Comparison of ENCODE assay signal across 13 cellular contexts in the genomic region with DNA sequence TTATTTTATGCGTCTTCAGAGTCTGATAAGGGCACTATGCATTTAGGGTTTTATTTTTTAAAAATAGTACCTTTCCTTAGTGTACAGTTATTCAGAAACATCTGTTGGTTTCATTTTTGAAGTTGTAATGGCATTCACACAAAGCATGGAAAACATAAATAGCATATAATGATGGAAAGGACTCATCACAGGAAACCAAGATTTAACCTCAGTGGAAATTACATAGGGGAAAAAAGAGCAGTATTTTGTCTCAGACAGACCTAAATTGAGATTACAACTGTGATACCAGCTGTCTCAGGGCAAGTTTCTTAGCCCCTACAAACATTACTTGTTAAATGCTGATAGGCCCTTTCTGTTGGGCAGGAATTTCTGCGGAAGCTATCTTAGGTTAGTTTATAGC. TPM values are rescaled to one million over a fixed set of nuclear protein-coding genes. Genes with fewer than 3 reads are reported as not detected.
DNase-seq lines count a peak whose midpoint lies in the region; ATAC-seq, FAIRE-seq and TF ChIP-seq lines count a peak whose summit lies in the region.
"Had no signal": no experiment of that assay in that cellular context is flagged by ENCODE, and none has a peak within 500 bp of the region (broad histone marks: within the 10 kb centered on the region; RNA-seq: fewer than 3 reads in every experiment).

No MANE protein-coding gene starts in this region.

- H4K20me1 ChIP-seq in SK-N-SH (ENCODE audit: insufficient read depth) (no peaks in the 10 kb centered on the region), osteoblast (ENCODE audit: insufficient read depth, low read length) (no peaks in the 10 kb centered on the region)

- no peaks in the 10 kb centered on the region for H3K9me3 Mint-ChIP-seq in activated T-helper 17 cell treated with anti-CD3 and anti-CD28 coated beads, Interleukin-2, amount 50 U/mL, for 72 hours

- H3K9me3 ChIP-seq in SK-N-SH, result no peaks in the 10 kb centered on the region
- H3K9me3 ChIP-seq in osteoblast (ENCODE audit: low read depth, low read length), result no peaks in the 10 kb centered on the region
- H3K9me3 ChIP-seq: Peyer's patch had no signal

- no peak overlapping the region for H3K4me2 ChIP-seq in SK-N-SH
- no peak overlapping the region for H3K4me2 ChIP-seq in osteoblast (ENCODE audit: insufficient read depth, low read length)

- H3F3A ChIP-seq in SK-N-SH (replicated peaks; ENCODE audit: insufficient read depth), result no peaks in the 10 kb centered on the region

- H3K4me1 Mint-ChIP-seq in activated T-helper 17 cell treated with anti-CD3 and anti-CD28 coated beads, Interleukin-2, amount 50 U/mL, for 72 hours, result peaks cover 10% of the 10 kb centered on the region

- DNase-seq in GM13977 (ENCODE audit: low spot score) (peak; percentile 16), GM19239 (ENCODE audit: insufficient read length, low spot score) (no peak), SK-N-SH (no peak), NCI-H1092 treated with DMSO at 0.1 percent for 48 hours (lab: John Stamatoyannopoulos, UW) (no peak), osteoblast (ENCODE audit: insufficient read length, low spot score, missing footprints) (no peak)
- DNase-seq: caudate nucleus, foreskin melanocyte, NCI-H2029, NCI-H69, Peyer's patch had no signal

- TF ChIP-seq EP300 in SK-N-SH (IDR thresholded peaks at IDR 0.05; ENCODE audit: borderline replicate concordance in 1 of 2, low read depth in 1 of 2, low read length in 1 of 2), result no peak

- in situ Hi-C loops in GM13977 (cut with MboI; ENCODE audit: low pct_unique_long_range_greater_than_20kb, low sequenced_read_pairs, unreplicated experiment), result no loop called here

- H3K4me3 ChIP-seq in SK-N-SH (ENCODE audit: low read depth in 2 of 2, low read length in 1 of 2) (no peak overlapping the region), osteoblast (ENCODE audit: insufficient read depth, low read length) (no peak overlapping the region)
- H3K4me3 ChIP-seq: Peyer's patch had no signal

- 52% methylated on average over 2 of the region's 2 CpGs for WGBS in SK-N-SH (ENCODE audit: low lambda C conversion rate)

- H3K27ac Mint-ChIP-seq in activated T-helper 17 cell treated with anti-CD3 and anti-CD28 coated beads, Interleukin-2, amount 50 U/mL, for 72 hours, result peak overlapping the region; percentile 84

- H3K9ac ChIP-seq in SK-N-SH, result no peak overlapping the region

- H3K79me2 ChIP-seq in SK-N-SH (ENCODE audit: insufficient read depth), result no peaks in the 10 kb centered on the region
- no peaks in the 10 kb centered on the region for H3K79me2 ChIP-seq in osteoblast (ENCODE audit: insufficient read depth, low read length)

- FAIRE-seq in GM19239 (lab: Jason Lieb, UNC), result peak; percentile 47
- FAIRE-seq: endometrium had no signal

- TF ChIP-seq CTCF in GM13977 (IDR thresholded peaks at IDR 0.05; ENCODE audit: extremely low read depth, insufficient read depth, missing control alignments) (no peak), SK-N-SH (IDR thresholded peaks at IDR 0.05) (no peak), osteoblast (IDR thresholded peaks at IDR 0.05; ENCODE audit: extremely low read depth, low read depth, low read length) (no peak)

- no peak overlapping the region for H2AFZ ChIP-seq in SK-N-SH (ENCODE audit: low read depth)
- no peak overlapping the region for H2AFZ ChIP-seq in osteoblast (ENCODE audit: low read length)

- no peaks in the 10 kb centered on the region for H3K9me2 ChIP-seq in SK-N-SH

- no peaks in the 10 kb centered on the region for H3K36me3 Mint-ChIP-seq in activated T-helper 17 cell treated with anti-CD3 and anti-CD28 coated beads, Interleukin-2, amount 50 U/mL, for 72 hours (ENCODE audit: low read depth)

- H3K27me3 ChIP-seq in SK-N-SH (ENCODE audit: insufficient read depth) (no peaks in the 10 kb centered on the region), osteoblast (ENCODE audit: insufficient read depth, low read length) (no peaks in the 10 kb centered on the region)
- H3K27me3 ChIP-seq: Peyer's patch had no signal

- H3K27me3 Mint-ChIP-seq in activated T-helper 17 cell treated with anti-CD3 and anti-CD28 coated beads, Interleukin-2, amount 50 U/mL, for 72 hours, result no peaks in the 10 kb centered on the region

- POLR2A ChIA-PET in SK-N-SH (lab: Yijun Ruan, JAX), result no interaction called here

- H3K27ac ChIP-seq in SK-N-SH (ENCODE audit: low read depth in 2 of 2, low read length in 1 of 2) (no peak overlapping the region), osteoblast (ENCODE audit: low read depth, low read length) (no peak overlapping the region)
- H3K27ac ChIP-seq: Peyer's patch had no signal

- H3K4me1 ChIP-seq in SK-N-SH (ENCODE audit: control insufficient read depth in 1 of 2, insufficient read depth in 2 of 2, low read depth in 1 of 2, low read length in 1 of 2) (no peaks in the 10 kb centered on the region), osteoblast (ENCODE audit: insufficient read depth, low read length) (no peaks in the 10 kb centered on the region)
- H3K4me1 ChIP-seq: Peyer's patch had no signal

- H3K4me3 Mint-ChIP-seq in activated T-helper 17 cell treated with anti-CD3 and anti-CD28 coated beads, Interleukin-2, amount 50 U/mL, for 72 hours, result peak overlapping the region; percentile 61

- H3K36me3 ChIP-seq in SK-N-SH (replicated peaks in 1 of 2; ENCODE audit: control insufficient read depth in 1 of 2, insufficient read depth in 2 of 2, low read length in 1 of 2) (no peaks in the 10 kb centered on the region), osteoblast (ENCODE audit: insufficient read depth, low read length) (no peaks in the 10 kb centered on the region)
- H3K36me3 ChIP-seq: Peyer's patch had no signal

- CTCF ChIA-PET in SK-N-SH (lab: Yijun Ruan, JAX), result no interaction called here

- peak; percentile 53 for ATAC-seq in HG02973 (IDR thresholded peaks at IDR 0.05; ENCODE audit: unreplicated experiment)
- peak; percentile 87 for ATAC-seq in activated T-helper 17 cell treated with anti-CD3 and anti-CD28 coated beads, Interleukin-2, amount 50 U/mL, for 72 hours (replicated peaks)

- no peak for TF ChIP-seq RAD21 in SK-N-SH (IDR thresholded peaks at IDR 0.05; ENCODE audit: low read length)

TF ChIP-seq in SK-N-SH, 30 proteins besides CTCF, POLR2A, EP300 and RAD21:
- no peak for TF ChIP-seq FOSL2 (IDR thresholded peaks at IDR 0.05; ENCODE audit: borderline replicate concordance, low read depth)
- no peak for TF ChIP-seq JUND (IDR thresholded peaks at IDR 0.05)
- no peak for TF ChIP-seq TCF12 (IDR thresholded peaks at IDR 0.05)
- no peak for TF ChIP-seq POLR2AphosphoS5 (IDR thresholded peaks at IDR 0.05; ENCODE audit: low read depth, low read length)
- TF ChIP-seq NFIC (IDR thresholded peaks at IDR 0.05; ENCODE audit: borderline replicate concordance), result no peak
- TF ChIP-seq RCOR1 (IDR thresholded peaks at IDR 0.05; ENCODE audit: low read length), result no peak
- no peak for TF ChIP-seq CHD2 (IDR thresholded peaks at IDR 0.05; ENCODE audit: low read length, partially characterized antibody)
- no peak for TF ChIP-seq FOXJ3 (CRISPR knock-in tag; IDR thresholded peaks at IDR 0.05)
- no peak for TF ChIP-seq TEAD4 (IDR thresholded peaks at IDR 0.05; ENCODE audit: borderline replicate concordance, insufficient read depth)
TF ChIP-seq in SK-N-SH: peak in this region for 0.

RNA-seq across cellular contexts. Expression of a gene that starts 57.2 kb away (rescaled TPM):
- 10 to 100 TPM; 11.8 to 15.1 TPM for total RNA-seq in activated T-helper 17 cell treated with anti-CD3 and anti-CD28 coated beads, Interleukin-2, amount 50 U/mL, for 72 hours
- 7.1 and 11.4 TPM in 2 replicates for polyA plus RNA-seq in SK-N-SH (2012; rRNA removed)
- 5.1 and 5.6 TPM in 2 replicates for polyA plus RNA-seq in SK-N-SH (2012; cell fraction: cytosol; rRNA removed)
- 17.3 and 32.6 TPM in 2 replicates for polyA plus RNA-seq in SK-N-SH (2012; cell fraction: nucleus; rRNA removed)
- total RNA-seq in osteoblast, result 26.4 and 32.7 TPM in 2 replicates

RNA-seq across cellular contexts. Expression of a gene that starts 57.6 kb away (rescaled TPM):
- total RNA-seq in activated T-helper 17 cell treated with anti-CD3 and anti-CD28 coated beads, Interleukin-2, amount 50 U/mL, for 72 hours, result 10 to 100 TPM; 44.7 to 72.3 TPM
- 14.7 and 14.8 TPM in 2 replicates for polyA plus RNA-seq in SK-N-SH (2012; rRNA removed)
- polyA plus RNA-seq in SK-N-SH (2012; cell fraction: cytosol; rRNA removed), result 11.4 and 12.1 TPM in 2 replicates
- 10.7 and 31.2 TPM in 2 replicates for polyA plus RNA-seq in SK-N-SH (2012; cell fraction: nucleus; rRNA removed)
- total RNA-seq in osteoblast, result 13.4 and 18.3 TPM in 2 replicates
